In the genomic region with DNA sequence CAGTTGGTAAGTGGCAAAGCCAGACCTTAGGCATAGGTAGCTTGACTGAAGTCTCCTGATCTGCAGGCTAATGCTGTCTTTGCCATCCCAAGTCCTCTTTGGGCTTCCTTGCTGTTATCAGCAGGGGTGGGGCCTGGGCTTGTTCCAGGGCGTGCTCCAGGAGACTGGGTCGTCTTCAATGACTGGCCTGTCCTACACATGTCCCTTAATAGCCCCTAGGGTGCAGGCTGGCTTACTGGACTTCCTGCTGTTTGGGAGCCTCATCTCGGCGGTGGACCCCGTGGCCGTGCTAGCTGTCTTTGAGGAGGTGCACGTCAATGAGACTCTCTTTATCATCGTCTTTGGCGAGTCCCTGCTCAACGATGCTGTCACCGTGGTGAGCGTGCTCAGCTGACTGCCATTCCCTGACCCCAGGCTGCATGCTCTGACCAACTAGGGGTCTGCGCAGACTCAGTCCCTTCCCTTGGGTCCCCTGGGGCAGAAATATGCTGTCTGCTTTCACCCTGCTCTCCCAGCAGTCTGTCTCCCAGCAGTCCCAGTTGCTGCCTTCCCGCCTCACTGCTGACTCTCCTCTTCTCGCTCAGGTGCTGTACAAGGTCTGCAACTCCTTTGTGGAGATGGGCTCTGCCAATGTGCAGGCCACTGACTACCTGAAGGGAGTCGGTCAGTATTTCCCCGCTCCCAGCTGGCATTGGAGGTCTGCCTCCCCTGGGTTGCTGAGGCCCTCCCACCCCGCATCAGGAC, we compare ENCODE assay signal across 24 cellular contexts. TPM values are rescaled to one million over a fixed set of nuclear protein-coding genes. Genes with fewer than 3 reads are reported as not detected.
DNase-seq lines count a peak whose midpoint lies in the region; ATAC-seq and TF ChIP-seq lines count a peak whose summit lies in the region.
"Had no signal": no experiment of that assay in that cellular context is flagged by ENCODE, and none has a peak within 500 bp of the region (broad histone marks: within the 10 kb centered on the region; RNA-seq: fewer than 3 reads in every experiment).

No MANE protein-coding gene starts in this region.

- H3K27ac ChIP-seq in heart right ventricle (no peak overlapping the region), osteoblast (ENCODE audit: low read depth, low read length) (no peak overlapping the region), spleen (peak overlapping the region in 3 of 8 donors; percentile 12 to 80 (median 79))
- H3K27ac ChIP-seq: SJCRH30 had no signal

- no peak overlapping the region for H3K4me2 ChIP-seq in osteoblast (ENCODE audit: insufficient read depth, low read length)

- TF ChIP-seq POLR2A in spleen (IDR thresholded peaks at IDR 0.05) = no peak

- peaks cover 0 to 4% (median 0%) of the 10 kb centered on the region in 9 donors for H3K4me1 ChIP-seq in heart right ventricle
- H3K4me1 ChIP-seq in osteoblast (ENCODE audit: insufficient read depth, low read length) = peaks cover 13% of the 10 kb centered on the region
- H3K4me1 ChIP-seq in spleen = peaks cover 0 to 57% (median 18%) of the 10 kb centered on the region in 6 donors
- H3K4me1 ChIP-seq: SJCRH30 had no signal

- no peak overlapping the region for H3K4me3 ChIP-seq in heart right ventricle
- H3K4me3 ChIP-seq in osteoblast (ENCODE audit: insufficient read depth, low read length) = no peak overlapping the region
- no peak overlapping the region for H3K4me3 ChIP-seq in spleen
- H3K4me3 ChIP-seq: SJCRH30 had no signal

- intact Hi-C loops in heart right ventricle (cut with DNase I) (no loop called here), Right ventricle myocardium inferior (cut with DNase I) (no loop called here), left colon (cut with DNase I, micrococcal nuclease) (no loop called here), spleen (cut with DNase I; ENCODE audit: low total_unique reads) (no loop called here)

- peaks cover 4% of the 10 kb centered on the region for H4K20me1 ChIP-seq in osteoblast (ENCODE audit: insufficient read depth, low read length)

- ATAC-seq in heart right ventricle (peak in 5 of 8 donors; percentile 23 to 48 (median 32)), Right ventricle myocardium inferior (no peak), left colon (peak; percentile 70), HG02678 (IDR thresholded peaks at IDR 0.05; ENCODE audit: unreplicated experiment) (no peak)
- ATAC-seq: HCT116 had no signal

- no peaks in the 10 kb centered on the region for H3K9me3 ChIP-seq in heart right ventricle
- H3K9me3 ChIP-seq in osteoblast (ENCODE audit: low read depth, low read length) = no peaks in the 10 kb centered on the region
- H3K9me3 ChIP-seq in spleen = no peaks in the 10 kb centered on the region
- H3K9me3 ChIP-seq: BE2C, SJCRH30 had no signal

- DNase-seq in heart right ventricle (no peak), Right ventricle myocardium inferior (ENCODE audit: missing footprints) (no peak), left colon (no peak), osteoblast (ENCODE audit: insufficient read length, low spot score, missing footprints) (peak; percentile 29), spleen (peak; percentile 55), cerebellum (ENCODE audit: low spot score) (no peak), NCI-H2196 (lab: John Stamatoyannopoulos, UW; ENCODE audit: unreplicated experiment) (no peak)
- DNase-seq: 8988T, ACHN, BE2C, Calu3, DMS79 treated with DMSO at 0.1 percent for 48 hours, GF-D8, Kasumi-1, NCI-H1105 treated with DMSO at 0.1 percent for 48 hours, NCI-H146, NCI-H1930, NCI-H2107, NCI-H446, NCI-H524 treated with DMSO at 0.1 percent for 48 hours, NCI-H774, SJCRH30 had no signal

- TF ChIP-seq CTCF in heart right ventricle (IDR thresholded peaks at IDR 0.05) = no peak
- TF ChIP-seq CTCF in osteoblast (IDR thresholded peaks at IDR 0.05; ENCODE audit: extremely low read depth, low read depth, low read length) = no peak
- no peak for TF ChIP-seq CTCF in spleen (IDR thresholded peaks at IDR 0.05 in 8 of 11, conservative IDR thresholded peaks at IDR 0.05 in 3 of 11)

- no peaks in the 10 kb centered on the region for H3K79me2 ChIP-seq in osteoblast (ENCODE audit: insufficient read depth, low read length)

- peaks cover 0 to 12% (median 0%) of the 10 kb centered on the region in 7 donors for H3K27me3 ChIP-seq in heart right ventricle
- H3K27me3 ChIP-seq in osteoblast (ENCODE audit: insufficient read depth, low read length) = no peaks in the 10 kb centered on the region
- peaks cover 0 to 13% (median 0%) of the 10 kb centered on the region in 7 donors for H3K27me3 ChIP-seq in spleen (replicated peaks in 1 of 7)
- H3K27me3 ChIP-seq: SJCRH30 had no signal

- no peak overlapping the region for H2AFZ ChIP-seq in osteoblast (ENCODE audit: low read length)

- WGBS in heart right ventricle, 2 donors = 73 to 74% methylated on average over 18 of the region's 18 CpGs
- 85 to 95% (median 88%) methylated on average over 14 to 18 of the region's 18 CpGs for WGBS in spleen, 5 donors

- H3K36me3 ChIP-seq in heart right ventricle = no peaks in the 10 kb centered on the region
- H3K36me3 ChIP-seq in osteoblast (ENCODE audit: insufficient read depth, low read length) = peaks cover 6% of the 10 kb centered on the region
- peaks cover 0 to 11% (median 0%) of the 10 kb centered on the region in 6 donors for H3K36me3 ChIP-seq in spleen
- H3K36me3 ChIP-seq: BE2C, SJCRH30 had no signal

RNA-seq across cellular contexts. Expression of a gene that starts 6.2 kb away (rescaled TPM):
- total RNA-seq in heart right ventricle (1 to 10 TPM in 6 of 10 donors, under 1 TPM in 4; 0.71 to 2.4 (median 1.0) TPM), Right ventricle myocardium inferior (0.84 TPM), left colon (1 to 10 TPM in 1 of 2 donors, under 1 TPM in 1; 0.61 to 1.3 TPM), osteoblast (2.9 and 3.6 TPM in 2 replicates), spleen (10 to 100 TPM in 5 of 7 donors, 1 to 10 TPM in 2; 8.1 to 26.8 (median 13.5) TPM), cerebellum (3.9 TPM)
- polyA plus RNA-seq in heart right ventricle (1 to 10 TPM in 1 of 2 donors, under 1 TPM in 1; 0.26 to 1.5 TPM), spleen (10 to 100 TPM in 2 of 3 donors, 1 to 10 TPM in 1; 6.0 to 34.1 (median 33.6) TPM)

RNA-seq across cellular contexts. Expression of a gene that starts 7.7 kb away (rescaled TPM):
- total RNA-seq in heart right ventricle (10 to 100 TPM; 11.6 to 26.2 (median 19.1) TPM), Right ventricle myocardium inferior (15.3 TPM), left colon (10 to 100 TPM; 29.7 to 42.7 TPM), osteoblast (27.4 and 28.2 TPM in 2 replicates), spleen (100 to 1,000 TPM in 6 of 7 donors, 10 to 100 TPM in 1; 97.3 to 304 (median 145) TPM), cerebellum (5.8 TPM)
- polyA plus RNA-seq in heart right ventricle (10 to 100 TPM; 16.6 to 71.1 TPM), spleen (100 to 1,000 TPM in 2 of 3 donors, 10 to 100 TPM in 1; 45.6 to 193 (median 149) TPM)

RNA-seq across cellular contexts. Expression of a gene that starts 24.4 kb away (rescaled TPM):
- total RNA-seq in heart right ventricle = 1 to 10 TPM in 4 of 10 donors, under 1 TPM in 6; 0.25 to 2.5 (median 0.61) TPM
- polyA plus RNA-seq in heart right ventricle = 1 to 10 TPM; 1.3 to 2.9 TPM
- total RNA-seq in Right ventricle myocardium inferior = 1.1 TPM
- 10 to 100 TPM in 1 of 2 donors, 1 to 10 TPM in 1; 7.7 to 11.9 TPM for total RNA-seq in left colon
- 31.8 and 41.6 TPM in 2 replicates for total RNA-seq in osteoblast
- total RNA-seq in spleen = 10 to 100 TPM in 6 of 7 donors, 1 to 10 TPM in 1; 9.6 to 27.9 (median 15.2) TPM
- polyA plus RNA-seq in spleen = 10 to 100 TPM in 2 of 3 donors, 1 to 10 TPM in 1; 5.1 to 12.7 (median 11.3) TPM
- 3.9 TPM for total RNA-seq in cerebellum
- total RNA-seq: SJCRH30 had no signal

RNA-seq across cellular contexts. Expression of a gene that starts 28.1 kb away (rescaled TPM):
- total RNA-seq in heart right ventricle (10 to 100 TPM in 6 of 10 donors, 1 to 10 TPM in 4; 7.6 to 22.1 (median 11.7) TPM), Right ventricle myocardium inferior (12.5 TPM), left colon (10 to 100 TPM; 40.7 to 42.0 TPM), osteoblast (22.4 and 25.3 TPM in 2 replicates), spleen (10 to 100 TPM; 28.1 to 39.0 (median 29.3) TPM), cerebellum (10.7 TPM)
- polyA plus RNA-seq in heart right ventricle (10 to 100 TPM; 74.7 to 92.0 TPM), spleen (10 to 100 TPM; 54.5 to 68.7 (median 65.9) TPM)

RNA-seq across cellular contexts. Expression of a gene that starts 56.0 kb away (rescaled TPM):
- total RNA-seq in heart right ventricle (1 to 10 TPM in 1 of 10 donors, under 1 TPM in 9; 0.19 to 1.1 (median 0.42) TPM), Right ventricle myocardium inferior (0.89 TPM), left colon (10 to 100 TPM; 58.1 to 60.5 TPM), osteoblast (0.29 and 0.36 TPM in 2 replicates), spleen (1 to 10 TPM; 2.8 to 4.7 (median 4.0) TPM), cerebellum (0.54 TPM)
- polyA plus RNA-seq in heart right ventricle (1 to 10 TPM; 1.3 to 1.9 TPM), spleen (1 to 10 TPM; 4.2 to 8.7 (median 7.0) TPM)

Comparison
In these comparisons a context has a peak if more than half of its experiments do, and no peak if none do; other contexts are left out.
1. ATAC-seq: peak in heart right ventricle (5 of 8) and left colon (single experiment); none in Right ventricle myocardium inferior (single experiment) and HG02678 (single experiment).
2. DNase-seq: peak in osteoblast (single experiment) and spleen (single experiment); none in heart right ventricle (0 of 2), Right ventricle myocardium inferior (single experiment), left colon (0 of 2), cerebellum (single experiment) and NCI-H2196 (single experiment).